In the genomic region with DNA sequence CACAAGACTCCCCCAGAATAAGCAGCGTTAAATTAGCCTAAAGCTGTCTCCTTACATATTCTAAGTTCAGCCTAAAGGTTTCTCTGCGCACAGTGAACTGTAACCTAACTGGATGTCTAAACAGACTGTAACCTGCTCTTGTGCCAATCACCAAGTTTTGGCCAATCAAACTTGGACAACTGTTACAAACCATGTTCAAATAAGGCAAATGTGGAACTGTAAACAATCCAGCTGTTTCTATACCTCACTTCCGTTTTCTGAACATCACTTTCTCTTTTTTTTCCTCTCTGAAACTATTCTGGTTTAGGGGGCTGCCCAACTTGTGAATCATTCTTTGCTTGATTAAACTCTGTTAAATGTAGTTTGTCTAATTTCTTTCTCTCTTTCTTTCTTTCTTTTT, we compare ENCODE assay signal across 15 cellular contexts.
DNase-seq lines count a peak whose midpoint lies in the region; ATAC-seq, FAIRE-seq and TF ChIP-seq lines count a peak whose summit lies in the region.
"Had no signal": no experiment of that assay in that cellular context is flagged by ENCODE, and none has a peak within 500 bp of the region (broad histone marks: within the 10 kb centered on the region; RNA-seq: fewer than 3 reads in every experiment).

No MANE protein-coding gene starts in this region.

- no peak overlapping the region for H3K4me2 ChIP-seq in K562 (ENCODE audit: insufficient read depth, low read length)
- H3K4me2 ChIP-seq: GM23338 had no signal

- no peak overlapping the region for H3K27ac Mint-ChIP-seq in WTC11
- H3K27ac Mint-ChIP-seq: activated CD8-positive, alpha-beta T cell treated with anti-CD3 and anti-CD28 coated beads for 36 hours; activated naive CD4-positive, alpha-beta T cell treated with anti-CD3 and anti-CD28 coated beads for 36 hours; GM23338 had no signal

- H3K27me3 ChIP-seq in K562 (ENCODE audit: control insufficient read depth in 2 of 2, insufficient read depth in 2 of 2, low read length in 2 of 2) (peaks cover 0 to 12% of the 10 kb centered on the region in 2 experiments; a peak in 2 of 5 replicates), psoas muscle (ENCODE audit: insufficient read depth in 3 of 3, low read length in 2 of 3) (no peaks in the 10 kb centered on the region)

- WGBS in K562 (ENCODE audit: insufficient coverage, low coverage, missing lambda C conversion rate), result 2% methylated on average over 3 of the region's 3 CpGs
- 91 to 94% (median 91%) methylated on average over 3 of the region's 3 CpGs for WGBS in psoas muscle, 3 donors

- no peaks in the 10 kb centered on the region for H3K79me2 ChIP-seq in K562 (ENCODE audit: control insufficient read depth, insufficient read depth, low read length)

- DNase-seq in K562 (ENCODE audit: extremely low read depth in 1 of 4, low spot score in 3 of 4), result no peak
- DNase-seq in mucosa of gallbladder (ENCODE audit: low spot score), result no peak
- no peak for DNase-seq in psoas muscle
- DNase-seq in WTC11 (ENCODE audit: low spot score), result no peak
- no peak for DNase-seq in foreskin fibroblast
- DNase-seq: activated CD8-positive, alpha-beta T cell treated with anti-CD3 and anti-CD28 coated beads for 36 hours; activated naive CD4-positive, alpha-beta T cell treated with anti-CD3 and anti-CD28 coated beads for 36 hours; DMS79 treated with DMSO at 0.1 percent for 48 hours; NCI-H2227 treated with DMSO at 0.1 percent for 48 hours; RPMI8226; T1000 had no signal

- H4K20me1 ChIP-seq in K562 (replicated peaks; ENCODE audit: control insufficient read depth, insufficient read depth, low read length), result no peaks in the 10 kb centered on the region

- H2AFZ ChIP-seq in K562 (ENCODE audit: low read depth, low read length), result no peak overlapping the region
- H2AFZ ChIP-seq: GM23338 had no signal

- H3K27me3 Mint-ChIP-seq in WTC11 (ENCODE audit: low read depth), result no peaks in the 10 kb centered on the region

- CTCF ChIA-PET in K562 (lab: Yijun Ruan, JAX; ENCODE audit: low intra/inter-chr PET ratio) (no interaction called here), WTC11 (lab: Charles Lee) (interaction anchor here (0.6 to 2.2 kb wide), 4 partner anchors 8 to 173 kb away, joined by 3 to 13 read pairs (median 6); no protein-coding TSS in a partner anchor)

- peaks cover 19% of the 10 kb centered on the region for H3K4me1 Mint-ChIP-seq in WTC11

- FAIRE-seq in K562 (lab: Jason Lieb, UNC), result no peak

- no peaks in the 10 kb centered on the region for H3K9me3 ChIP-seq in K562 (replicated peaks; ENCODE audit: control insufficient read depth, insufficient read depth, low read depth, low read length)
- H3K9me3 ChIP-seq in psoas muscle, result no peaks in the 10 kb centered on the region

- TF ChIP-seq EP300 in K562 (IDR thresholded peaks at IDR 0.05; ENCODE audit: low read length), result no peak

- H3K36me3 ChIP-seq in K562 (ENCODE audit: control insufficient read depth, insufficient read depth, low read length), result no peaks in the 10 kb centered on the region
- no peaks in the 10 kb centered on the region for H3K36me3 ChIP-seq in psoas muscle (ENCODE audit: insufficient read depth in 1 of 2, low read depth in 1 of 2)

- ATAC-seq in GM18517 (IDR thresholded peaks at IDR 0.05; ENCODE audit: unreplicated experiment), result peak; percentile 64
- ATAC-seq in GM21825 (IDR thresholded peaks at IDR 0.05; ENCODE audit: unreplicated experiment), result peak; percentile 54
- ATAC-seq in HG03442 (IDR thresholded peaks at IDR 0.05; ENCODE audit: unreplicated experiment), result peak; percentile 55
- ATAC-seq in K562, result no peak
- no peak for ATAC-seq in psoas muscle
- no peak for ATAC-seq in WTC11
- ATAC-seq: activated CD8-positive, alpha-beta T cell treated with anti-CD3 and anti-CD28 coated beads for 36 hours had no signal

- TF ChIP-seq RAD21 in K562 (CRISPR knock-in tag; conservative IDR thresholded peaks at IDR 0.05 in 1 of 2, IDR thresholded peaks at IDR 0.05 in 1 of 2), result no peak

- H3K9ac ChIP-seq in K562 (ENCODE audit: insufficient read depth in 1 of 2, low read depth in 2 of 2, low read length in 2 of 2), result no peak overlapping the region

- BruUV-seq in K562 (replicated peaks; lab: Mats Ljungman, UMichigan), result no TSS peak

- POLR2A ChIA-PET in K562 (lab: Yijun Ruan, JAX) (no interaction called here), WTC11 (lab: Charles Lee) (no interaction called here)

- in situ Hi-C loops in K562 (cut with MboI), result no loop called here

- intact Hi-C loops in K562 (cut with micrococcal nuclease), result no loop called here
- intact Hi-C loops in psoas muscle (cut with DNase I), result no loop called here

- H3K27ac ChIP-seq in K562 (ENCODE audit: extremely low read depth, low read depth, low read length), result no peak overlapping the region
- H3K27ac ChIP-seq in psoas muscle, result no peak overlapping the region

- H3K4me3 ChIP-seq in K562, result no peak overlapping the region
- no peak overlapping the region for H3K4me3 ChIP-seq in psoas muscle
- no peak overlapping the region for H3K4me3 ChIP-seq in foreskin fibroblast (ENCODE audit: low read depth in 1 of 2, low read length in 2 of 2)
- H3K4me3 ChIP-seq: GM23338 had no signal

- TF ChIP-seq CTCF in K562 (IDR thresholded peaks at IDR 0.05 in 2 of 3, conservative IDR thresholded peaks at IDR 0.05 in 1 of 3; ENCODE audit: insufficient read depth in 2 of 3, low read depth in 1 of 3, low read length in 3 of 3) (no peak), psoas muscle (IDR thresholded peaks at IDR 0.05) (no peak), WTC11 (IDR thresholded peaks at IDR 0.05) (no peak), foreskin fibroblast (IDR thresholded peaks at IDR 0.05; ENCODE audit: low read depth, low read length) (no peak)

- H3K4me1 ChIP-seq in K562 (replicated peaks in 1 of 2; ENCODE audit: control insufficient read depth in 2 of 2, insufficient read depth in 2 of 2, low read length in 2 of 2) (no peaks in the 10 kb centered on the region), psoas muscle (no peaks in the 10 kb centered on the region)

- no peak for TF ChIP-seq POLR2A in K562 (conservative IDR thresholded peaks at IDR 0.05)

- H3K36me3 Mint-ChIP-seq in WTC11, result no peaks in the 10 kb centered on the region

- 0 out of 2 replicates have a peak, but pooled peaks cover 3% of the 10 kb centered on the region for H3K9me3 Mint-ChIP-seq in WTC11
- H3K9me3 Mint-ChIP-seq: activated CD8-positive, alpha-beta T cell treated with anti-CD3 and anti-CD28 coated beads for 36 hours; activated naive CD4-positive, alpha-beta T cell treated with anti-CD3 and anti-CD28 coated beads for 36 hours; GM23338 had no signal

- no peak overlapping the region for H3K4me3 Mint-ChIP-seq in WTC11
- H3K4me3 Mint-ChIP-seq: activated CD8-positive, alpha-beta T cell treated with anti-CD3 and anti-CD28 coated beads for 36 hours; activated naive CD4-positive, alpha-beta T cell treated with anti-CD3 and anti-CD28 coated beads for 36 hours; GM23338 had no signal

- no peaks in the 10 kb centered on the region for H3K9me1 ChIP-seq in K562 (ENCODE audit: control insufficient read depth, insufficient read depth, low read length)

TF ChIP-seq in K562, 482 proteins besides CTCF, POLR2A, EP300 and RAD21:
- TF ChIP-seq POU5F1 (IDR thresholded peaks at IDR 0.05; ENCODE audit: borderline replicate concordance, low read depth, low read length, partially characterized antibody) (no peak), DPF2 (IDR thresholded peaks at IDR 0.05) (no peak), ZSCAN29 (IDR thresholded peaks at IDR 0.05) (no peak), POLR2AphosphoS2 (IDR thresholded peaks at IDR 0.05; ENCODE audit: low read length) (no peak), PKNOX1 (IDR thresholded peaks at IDR 0.05) (peak; percentile 54; the same call in 1 of the 2 replicates)

TF ChIP-seq in WTC11, 78 proteins besides CTCF, POLR2A, EP300 and RAD21 (continues in another document):
- no peak for TF ChIP-seq STAT6 (CRISPR knock-in tag; conservative IDR thresholded peaks at IDR 0.05; ENCODE audit: low read depth)
- TF ChIP-seq, protein P1, sequence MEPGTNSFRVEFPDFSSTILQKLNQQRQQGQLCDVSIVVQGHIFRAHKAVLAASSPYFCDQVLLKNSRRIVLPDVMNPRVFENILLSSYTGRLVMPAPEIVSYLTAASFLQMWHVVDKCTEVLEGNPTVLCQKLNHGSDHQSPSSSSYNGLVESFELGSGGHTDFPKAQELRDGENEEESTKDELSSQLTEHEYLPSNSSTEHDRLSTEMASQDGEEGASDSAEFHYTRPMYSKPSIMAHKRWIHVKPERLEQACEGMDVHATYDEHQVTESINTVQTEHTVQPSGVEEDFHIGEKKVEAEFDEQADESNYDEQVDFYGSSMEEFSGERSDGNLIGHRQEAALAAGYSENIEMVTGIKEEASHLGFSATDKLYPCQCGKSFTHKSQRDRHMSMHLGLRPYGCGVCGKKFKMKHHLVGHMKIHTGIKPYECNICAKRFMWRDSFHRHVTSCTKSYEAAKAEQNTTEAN (CRISPR knock-in tag; IDR thresholded peaks at IDR 0.05), result no peak
- TF ChIP-seq GRHL2 (CRISPR knock-in tag; IDR thresholded peaks at IDR 0.05; ENCODE audit: insufficient replicate concordance, severe bottlenecking), result no peak
- no peak for TF ChIP-seq ELF4 (CRISPR knock-in tag; IDR thresholded peaks at IDR 0.05; ENCODE audit: low read depth)
- no peak for TF ChIP-seq ZBTB21 (CRISPR knock-in tag; IDR thresholded peaks at IDR 0.05; ENCODE audit: borderline replicate concordance)
- TF ChIP-seq MAX (CRISPR knock-in tag; IDR thresholded peaks at IDR 0.05), result no peak
- TF ChIP-seq CREB1 (CRISPR knock-in tag; IDR thresholded peaks at IDR 0.05), result no peak

Comparison
In these comparisons a context has a peak if more than half of its experiments do, and no peak if none do; other contexts are left out.
1. ATAC-seq: peak in GM18517 (single experiment), GM21825 (single experiment) and HG03442 (single experiment); none in K562 (single experiment), psoas muscle (0 of 4) and WTC11 (single experiment).